Comparison of ENCODE assay signal across 11 cellular contexts in genomic region chr16:68592466-68593337, GRCh38. TPM values are rescaled to one million over a fixed set of nuclear protein-coding genes. Genes with fewer than 3 reads are reported as not detected.
DNase-seq lines count a peak whose midpoint lies in the region; ATAC-seq and TF ChIP-seq lines count a peak whose summit lies in the region.
"Had no signal": no experiment of that assay in that cellular context is flagged by ENCODE, and none has a peak within 500 bp of the region (broad histone marks: within the 10 kb centered on the region; RNA-seq: fewer than 3 reads in every experiment).

No MANE protein-coding gene starts in this region.

- DNase-seq in AG09319 (ENCODE audit: extremely low read depth, low read depth) (no peak), GM13977 (ENCODE audit: low spot score) (peak; percentile 29), RPMI8226 (peak; percentile 44), germinal center (ENCODE audit: low spot score) (peak; percentile 23), NCI-H526 treated with DMSO at 0.1 percent for 48 hours (lab: John Stamatoyannopoulos, UW) (no peak), mesenteric fat pad (ENCODE audit: low spot score) (no peak), GF-D8 (lab: John Stamatoyannopoulos, UW) (no peak)
- DNase-seq: activated CD4-positive, alpha-beta T cell treated with anti-CD3 and anti-CD28 coated beads for 1 hour; DMS153; NCI-H524 treated with DMSO at 0.1 percent for 48 hours had no signal

- no peak for ATAC-seq in GM18519 (IDR thresholded peaks at IDR 0.05; ENCODE audit: low FRiP score, unreplicated experiment)

- TF ChIP-seq CTCF in AG09319 (IDR thresholded peaks at IDR 0.05; ENCODE audit: low read depth, low read length) (peak; percentile 3; the same call in 1 of the 2 replicates), GM13977 (IDR thresholded peaks at IDR 0.05; ENCODE audit: extremely low read depth, insufficient read depth, missing control alignments) (peak; percentile 26)

- in situ Hi-C loops in GM13977 (cut with MboI; ENCODE audit: low pct_unique_long_range_greater_than_20kb, low sequenced_read_pairs, unreplicated experiment) = no loop called here

RNA-seq across cellular contexts. Expression of gene CDH3, which starts 52.4 kb away (rescaled TPM):
- 0.51 TPM for total RNA-seq in mesenteric fat pad

RNA-seq across cellular contexts. Expression of gene ZFP90, which starts 53.6 kb away (rescaled TPM):
- 15.4 TPM for total RNA-seq in mesenteric fat pad

Comparison
In these comparisons a context has a peak if more than half of its experiments do, and no peak if none do; other contexts are left out.
1. DNase-seq: peak in GM13977 (single experiment), RPMI8226 (single experiment) and germinal center (single experiment); none in AG09319 (single experiment), NCI-H526 treated with DMSO at 0.1 percent for 48 hours (single experiment), mesenteric fat pad (single experiment) and GF-D8 (single experiment).